ENCODE assay signal across 1 cellular context in the genomic region with DNA sequence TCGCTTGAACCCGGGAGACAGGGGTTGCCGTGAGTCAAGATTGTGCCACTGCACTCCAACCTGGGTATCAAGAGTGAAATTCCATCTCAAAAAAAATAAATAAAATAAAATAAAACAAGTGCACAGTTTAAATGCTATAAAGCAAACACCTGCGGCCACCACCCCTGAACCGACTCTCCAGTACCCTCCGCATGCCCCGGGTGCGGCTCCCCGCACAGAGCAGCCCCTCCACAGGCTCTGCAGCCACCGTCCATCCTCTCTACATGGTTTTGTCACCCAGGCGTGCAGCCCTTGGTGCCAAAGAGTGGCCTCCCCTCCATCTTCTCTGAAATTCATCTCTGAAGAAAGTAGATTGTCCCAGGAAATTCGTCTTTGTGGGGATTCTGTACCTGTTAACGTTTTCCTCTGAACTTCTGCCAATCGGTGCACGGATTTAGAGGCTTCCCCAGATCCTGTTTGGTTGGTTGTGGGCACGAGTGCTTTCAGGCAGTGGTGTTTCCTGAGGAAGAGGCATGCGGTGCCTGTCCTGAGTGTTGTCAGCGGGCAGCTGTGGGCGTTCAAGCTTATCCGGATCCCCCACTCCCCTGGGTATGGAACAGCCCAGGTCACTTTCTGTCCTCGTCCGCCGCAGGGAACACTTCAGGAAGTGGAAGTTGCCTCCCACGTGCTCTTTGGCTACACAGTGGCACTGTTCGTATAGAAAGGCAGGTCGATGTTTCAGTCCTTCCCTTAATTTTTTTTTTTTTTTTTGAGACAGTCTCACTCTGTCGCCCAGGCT.
A peak's percentile ranks its signal among the peaks of the same experiment; 100 is the strongest.
TF ChIP-seq lines count a peak whose summit lies in the region.

No MANE protein-coding gene starts in this region.

TF ChIP-seq in HepG2, 621 proteins besides CTCF, POLR2A, EP300 and RAD21:
- no peak for TF ChIP-seq ZNF335 (CRISPR knock-in tag; IDR thresholded peaks at IDR 0.05)
- peak; percentile 47; the same call in 1 of the 2 replicates for TF ChIP-seq MAX (IDR thresholded peaks at IDR 0.05)
- no peak for TF ChIP-seq SSRP1 (CRISPR knock-in tag; IDR thresholded peaks at IDR 0.05)
- TF ChIP-seq TMF1 (CRISPR knock-in tag; IDR thresholded peaks at IDR 0.05; ENCODE audit: low read depth): no peak
- no peak for TF ChIP-seq ARNT (IDR thresholded peaks at IDR 0.05)
- TF ChIP-seq ZNF687 (CRISPR knock-in tag; IDR thresholded peaks at IDR 0.05): peak; percentile 34
- no peak for TF ChIP-seq ETS1 (CRISPR knock-in tag; IDR thresholded peaks at IDR 0.05)
TF ChIP-seq in HepG2: peak in this region for 2.
